ENCODE assay signal across 12 cellular contexts in the genomic region with DNA sequence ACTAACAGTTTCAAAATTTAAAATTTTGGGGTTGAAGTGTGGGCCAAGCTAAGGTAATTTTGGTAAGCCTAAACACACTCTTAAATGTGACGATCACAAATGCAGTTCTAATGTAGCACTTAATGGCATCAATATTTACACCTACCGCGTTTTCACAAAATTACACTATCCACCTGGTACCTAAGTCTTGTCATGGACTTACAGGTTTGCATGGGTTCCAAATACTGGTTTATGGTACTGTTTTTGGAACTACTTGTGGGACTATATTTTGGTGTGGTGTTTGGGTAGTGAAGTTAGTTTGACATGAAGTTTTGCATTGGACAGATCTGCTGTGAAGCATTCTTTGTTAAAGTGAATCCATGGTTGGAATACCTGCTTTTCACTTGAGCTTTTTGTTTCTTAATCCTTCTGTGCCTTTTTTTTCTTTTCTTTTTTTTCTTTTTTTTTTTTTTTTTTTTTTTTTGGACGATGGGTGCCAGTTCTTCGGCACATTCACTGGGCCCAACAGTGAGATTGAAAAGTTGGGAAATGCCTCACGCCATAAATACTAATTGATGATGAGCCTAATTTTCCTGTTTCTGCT. TPM values are rescaled to one million over a fixed set of nuclear protein-coding genes. Genes with fewer than 3 reads are reported as not detected.
DNase-seq lines count a peak whose midpoint lies in the region; ATAC-seq and TF ChIP-seq lines count a peak whose summit lies in the region.
"Had no signal": no experiment of that assay in that cellular context is flagged by ENCODE, and none has a peak within 500 bp of the region (broad histone marks: within the 10 kb centered on the region; RNA-seq: fewer than 3 reads in every experiment).

No MANE protein-coding gene starts in this region.

- H3K27ac ChIP-seq in caudate nucleus (ENCODE audit: low read depth, low read length), result no peak overlapping the region
- H3K27ac ChIP-seq: 22Rv1 had no signal

- peaks cover 86% of the 10 kb centered on the region for H3K36me3 Mint-ChIP-seq in T-helper 1 cell treated with Interleukin-12 subunit alpha and Interleukin-12 subunit beta and Interleukin-4 antibody, amounts not matched to agents 30 μg/mL and 1 μg/mL, for 36 hours (ENCODE audit: low read depth)
- H3K36me3 Mint-ChIP-seq in CD14-positive monocyte, result peaks cover 87 to 93% of the 10 kb centered on the region in 2 donors

- H3K4me3 ChIP-seq in epithelial cell of esophagus (ENCODE audit: low read length), result peak overlapping the region; percentile 100
- H3K4me3 ChIP-seq in retinal pigment epithelial cell (ENCODE audit: low read length), result peak overlapping the region; percentile 27

- TF ChIP-seq CTCF in epithelial cell of esophagus (IDR thresholded peaks at IDR 0.05; ENCODE audit: insufficient read depth, low read depth, low read length, missing control alignments), result no peak
- TF ChIP-seq CTCF in retinal pigment epithelial cell (conservative IDR thresholded peaks at IDR 0.05; ENCODE audit: low read depth, low read length), result no peak
- no peak for TF ChIP-seq CTCF in CD14-positive monocyte (IDR thresholded peaks at IDR 0.05)

- intact Hi-C loops in CD14-positive monocyte (cut with micrococcal nuclease), result no loop called here

- peaks cover 61% of the 10 kb centered on the region for H3K4me1 Mint-ChIP-seq in T-helper 1 cell treated with Interleukin-12 subunit alpha and Interleukin-12 subunit beta and Interleukin-4 antibody, amounts not matched to agents 30 μg/mL and 1 μg/mL, for 36 hours (ENCODE audit: low read depth)
- H3K4me1 Mint-ChIP-seq in CD14-positive monocyte, result peaks cover 50% of the 10 kb centered on the region

- no peaks in the 10 kb centered on the region for H3K9me3 Mint-ChIP-seq in T-helper 1 cell treated with Interleukin-12 subunit alpha and Interleukin-12 subunit beta and Interleukin-4 antibody, amounts not matched to agents 30 μg/mL and 1 μg/mL, for 36 hours
- no peaks in the 10 kb centered on the region for H3K9me3 Mint-ChIP-seq in CD14-positive monocyte

- DNase-seq in T-helper 1 cell (no peak), epithelial cell of esophagus (ENCODE audit: low read depth) (no peak), retinal pigment epithelial cell (ENCODE audit: low read depth) (no peak), caudate nucleus (lab: John Stamatoyannopoulos, UW) (no peak), CD14-positive monocyte (ENCODE audit: low spot score) (no peak)
- DNase-seq: foreskin melanocyte, NCI-H526, T1000 had no signal

- peak overlapping the region; percentile 55 for H3K27ac Mint-ChIP-seq in T-helper 1 cell treated with Interleukin-12 subunit alpha and Interleukin-12 subunit beta and Interleukin-4 antibody, amounts not matched to agents 30 μg/mL and 1 μg/mL, for 36 hours
- peak overlapping the region in 2 of 7 donors; percentile 19 to 43 for H3K27ac Mint-ChIP-seq in CD14-positive monocyte

- peak overlapping the region; percentile 99 for H3K4me3 Mint-ChIP-seq in T-helper 1 cell treated with Interleukin-12 subunit alpha and Interleukin-12 subunit beta and Interleukin-4 antibody, amounts not matched to agents 30 μg/mL and 1 μg/mL, for 36 hours
- no peak overlapping the region for H3K4me3 Mint-ChIP-seq in CD14-positive monocyte

- no peaks in the 10 kb centered on the region for H3K27me3 Mint-ChIP-seq in T-helper 1 cell treated with Interleukin-12 subunit alpha and Interleukin-12 subunit beta and Interleukin-4 antibody, amounts not matched to agents 30 μg/mL and 1 μg/mL, for 36 hours (ENCODE audit: low read depth)
- H3K27me3 Mint-ChIP-seq in CD14-positive monocyte (ENCODE audit: low read depth in 3 of 3), result peaks cover 0 to 2% (median 0%) of the 10 kb centered on the region in 3 donors

- ATAC-seq in SK-N-SH treated with all-trans-retinoic acid at 6 μM for 48 hours, result no peak
- no peak for ATAC-seq in GM18511 (IDR thresholded peaks at IDR 0.05; ENCODE audit: unreplicated experiment)

TF ChIP-seq in SK-N-SH treated with all-trans-retinoic acid at 6 μM for 48 hours, 23 proteins besides CTCF, POLR2A, EP300 and RAD21:
- TF ChIP-seq ESRRG (CRISPR knock-in tag; IDR thresholded peaks at IDR 0.05) (0 out of 2 replicates have a peak, but pooled peaks have one; percentile 34), ZC3H10 (CRISPR knock-in tag; IDR thresholded peaks at IDR 0.05) (no peak), ZNF8 (CRISPR knock-in tag; IDR thresholded peaks at IDR 0.05) (no peak)
- TF ChIP-seq, protein P1, sequence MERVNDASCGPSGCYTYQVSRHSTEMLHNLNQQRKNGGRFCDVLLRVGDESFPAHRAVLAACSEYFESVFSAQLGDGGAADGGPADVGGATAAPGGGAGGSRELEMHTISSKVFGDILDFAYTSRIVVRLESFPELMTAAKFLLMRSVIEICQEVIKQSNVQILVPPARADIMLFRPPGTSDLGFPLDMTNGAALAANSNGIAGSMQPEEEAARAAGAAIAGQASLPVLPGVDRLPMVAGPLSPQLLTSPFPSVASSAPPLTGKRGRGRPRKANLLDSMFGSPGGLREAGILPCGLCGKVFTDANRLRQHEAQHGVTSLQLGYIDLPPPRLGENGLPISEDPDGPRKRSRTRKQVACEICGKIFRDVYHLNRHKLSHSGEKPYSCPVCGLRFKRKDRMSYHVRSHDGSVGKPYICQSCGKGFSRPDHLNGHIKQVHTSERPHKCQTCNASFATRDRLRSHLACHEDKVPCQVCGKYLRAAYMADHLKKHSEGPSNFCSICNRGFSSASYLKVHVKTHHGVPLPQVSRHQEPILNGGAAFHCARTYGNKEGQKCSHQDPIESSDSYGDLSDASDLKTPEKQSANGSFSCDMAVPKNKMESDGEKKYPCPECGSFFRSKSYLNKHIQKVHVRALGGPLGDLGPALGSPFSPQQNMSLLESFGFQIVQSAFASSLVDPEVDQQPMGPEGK (CRISPR knock-in tag; IDR thresholded peaks at IDR 0.05; ENCODE audit: borderline replicate concordance), result no peak

RNA-seq across cellular contexts. Expression of gene SRSF3, which starts 6.5 kb away (rescaled TPM):
- polyA plus RNA-seq in CD14-positive monocyte, result 100 to 1,000 TPM; 297 to 341 TPM

RNA-seq across cellular contexts. Expression of gene STK38, which starts 53.4 kb away (rescaled TPM):
- polyA plus RNA-seq in CD14-positive monocyte, result 10 to 100 TPM; 57.1 to 95.7 TPM
